14 cellular contexts compared by ENCODE assay signal in genomic region chr3:87468938-87469337, GRCh38.
"Had no signal": no experiment of that assay in that cellular context is flagged by ENCODE, and none has a peak within 500 bp of the region (broad histone marks: within the 10 kb centered on the region; RNA-seq: fewer than 3 reads in every experiment).

No MANE protein-coding gene starts in this region.

- H3K9me3 ChIP-seq: thyroid gland had no signal

- H3K36me3 Mint-ChIP-seq: naive B cell; stimulated activated memory B cell treated with anti-CD40 and anti-IgM and Interleukin-4, amounts not matched to agents 10 μg/mL and 1 μg/mL and 100 μg/mL, for 72 hours had no signal

- H3K27ac ChIP-seq: cardiac muscle cell, dorsolateral prefrontal cortex, thyroid gland had no signal

- H3K27me3 Mint-ChIP-seq: naive B cell; stimulated activated memory B cell treated with anti-CD40 and anti-IgM and Interleukin-4, amounts not matched to agents 10 μg/mL and 1 μg/mL and 100 μg/mL, for 72 hours had no signal

- H3K4me3 ChIP-seq: cardiac muscle cell, dorsolateral prefrontal cortex, thyroid gland had no signal

- H3K36me3 ChIP-seq: cardiac muscle cell, thyroid gland had no signal

- H3K4me3 Mint-ChIP-seq: naive B cell; stimulated activated memory B cell treated with anti-CD40 and anti-IgM and Interleukin-4, amounts not matched to agents 10 μg/mL and 1 μg/mL and 100 μg/mL, for 72 hours; T-helper 2 cell treated with Interferon-gamma antibody and Interleukin-4, amounts not matched to agents 5 μg/mL and 100 μg/mL, for 36 hours had no signal

- DNase-seq: activated CD4-positive, alpha-beta T cell treated with anti-CD3 and anti-CD28 coated beads, Interleukin-2, amount 50 U/mL, for 1 hour; activated CD8-positive, alpha-beta memory T cell treated with anti-CD3 and anti-CD28 coated beads for 24 hours; aorta; dorsolateral prefrontal cortex; head of caudate nucleus; naive B cell; stimulated activated CD4-positive, alpha-beta T cell treated with anti-CD3 and anti-CD28 coated beads, Interleukin-2, amount 100 ng/mL, for 48 hours; thyroid gland had no signal

- H3K9me3 Mint-ChIP-seq: T-helper 2 cell treated with Interferon-gamma antibody and Interleukin-4, amounts not matched to agents 5 μg/mL and 100 μg/mL, for 36 hours had no signal

- H3K27me3 ChIP-seq: cardiac muscle cell, dorsolateral prefrontal cortex, thyroid gland had no signal

- H3K4me1 Mint-ChIP-seq: naive B cell; stimulated activated memory B cell treated with anti-CD40 and anti-IgM and Interleukin-4, amounts not matched to agents 10 μg/mL and 1 μg/mL and 100 μg/mL, for 72 hours had no signal

- ATAC-seq: esophagus mucosa; stimulated activated memory B cell treated with anti-CD40 and anti-IgM and Interleukin-4, amounts not matched to agents 10 μg/mL and 1 μg/mL and 100 μg/mL, for 72 hours had no signal

- H3K4me1 ChIP-seq: thyroid gland had no signal

- H3K27ac Mint-ChIP-seq: naive B cell; stimulated activated memory B cell treated with anti-CD40 and anti-IgM and Interleukin-4, amounts not matched to agents 10 μg/mL and 1 μg/mL and 100 μg/mL, for 72 hours; T-helper 2 cell treated with Interferon-gamma antibody and Interleukin-4, amounts not matched to agents 5 μg/mL and 100 μg/mL, for 36 hours had no signal

- FAIRE-seq: islet of Langerhans, urothelium cell line had no signal
